ENCODE assay signal across 10 cellular contexts in the genomic region with DNA sequence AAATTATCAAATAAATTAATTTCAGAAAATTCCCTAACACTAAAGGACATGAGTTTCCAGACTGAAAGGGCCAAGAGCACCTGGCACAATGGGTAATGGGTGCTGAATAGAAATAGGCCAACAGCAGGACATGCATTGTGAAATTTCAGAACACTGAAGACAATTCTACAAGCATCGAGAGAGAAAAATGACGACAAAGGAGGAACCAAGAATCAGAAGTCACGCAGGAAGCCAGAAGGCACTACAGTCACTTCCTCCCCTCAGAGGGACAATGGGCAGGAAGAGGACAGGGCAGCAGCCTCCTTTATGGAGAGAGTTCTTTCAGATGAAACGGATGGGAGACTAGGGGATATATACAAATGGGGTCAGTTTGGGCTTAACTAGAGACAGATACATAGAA. TPM values are rescaled to one million over a fixed set of nuclear protein-coding genes. Genes with fewer than 3 reads are reported as not detected.
DNase-seq lines count a peak whose midpoint lies in the region; ATAC-seq, FAIRE-seq and TF ChIP-seq lines count a peak whose summit lies in the region.
"Had no signal": no experiment of that assay in that cellular context is flagged by ENCODE, and none has a peak within 500 bp of the region (broad histone marks: within the 10 kb centered on the region; RNA-seq: fewer than 3 reads in every experiment).

No MANE protein-coding gene starts in this region.

- no peaks in the 10 kb centered on the region for H3K27me3 Mint-ChIP-seq in naive thymus-derived CD4-positive, alpha-beta T cell

- no peak overlapping the region for H3K4me3 ChIP-seq in naive thymus-derived CD4-positive, alpha-beta T cell (ENCODE audit: low read length)
- no peak overlapping the region for H3K4me3 ChIP-seq in ovary

- peaks cover 0 to 7% (median 0%) of the 10 kb centered on the region in 3 experiments for H3K36me3 ChIP-seq in naive thymus-derived CD4-positive, alpha-beta T cell (ENCODE audit: control insufficient read depth in 2 of 3, insufficient read depth in 3 of 3, low read length in 3 of 3)
- no peaks in the 10 kb centered on the region for H3K36me3 ChIP-seq in ovary

- no peaks in the 10 kb centered on the region for H3K9me3 Mint-ChIP-seq in naive thymus-derived CD4-positive, alpha-beta T cell

- POLR2A ChIA-PET in naive thymus-derived CD4-positive, alpha-beta T cell (lab: Charles Lee), result no interaction called here

- no peak for TF ChIP-seq EP300 in ovary (IDR thresholded peaks at IDR 0.05)

- DNase-seq in GM12892 (ENCODE audit: insufficient read length), result no peak
- peak; percentile 13 for DNase-seq in KG1 (lab: John Stamatoyannopoulos, UW)
- DNase-seq in caudate nucleus (lab: John Stamatoyannopoulos, UW), result no peak
- peak in 2 of 9 donors; percentile 12 to 13 for DNase-seq in naive thymus-derived CD4-positive, alpha-beta T cell
- no peak for DNase-seq in A172 (ENCODE audit: low spot score)
- DNase-seq in ovary, result no peak
- no peak for DNase-seq in islet precursor cell
- DNase-seq in NCI-H345 treated with DMSO at 0.1 percent for 48 hours (lab: John Stamatoyannopoulos, UW; ENCODE audit: unreplicated experiment), result no peak
- DNase-seq: stimulated activated CD4-positive, alpha-beta T cell treated with anti-CD3 and anti-CD28 coated beads, Interleukin-4, amount 100 ng/mL, for 1 hour had no signal

- peaks cover 0 to 7% (median 4%) of the 10 kb centered on the region in 5 donors for H3K36me3 Mint-ChIP-seq in naive thymus-derived CD4-positive, alpha-beta T cell

- H3K27ac Mint-ChIP-seq in naive thymus-derived CD4-positive, alpha-beta T cell, result peak overlapping the region; percentile 49 to 90 (median 84)

- peak overlapping the region in 7 of 10 donors; percentile 1 to 44 (median 26) for H3K4me3 Mint-ChIP-seq in naive thymus-derived CD4-positive, alpha-beta T cell

- intact Hi-C loops in naive thymus-derived CD4-positive, alpha-beta T cell (cut with micrococcal nuclease), result no loop called here
- intact Hi-C loops in ovary (cut with DNase I), result no loop called here

- H3K27me3 ChIP-seq in naive thymus-derived CD4-positive, alpha-beta T cell (ENCODE audit: control insufficient read depth in 2 of 2, insufficient read depth in 2 of 2, low read length in 2 of 2), result no peaks in the 10 kb centered on the region
- H3K27me3 ChIP-seq in ovary, result no peaks in the 10 kb centered on the region

- H3K4me1 Mint-ChIP-seq in naive thymus-derived CD4-positive, alpha-beta T cell, result peaks cover 12 to 24% (median 15%) of the 10 kb centered on the region in 7 donors

- CTCF ChIA-PET in naive thymus-derived CD4-positive, alpha-beta T cell (lab: Charles Lee), result no interaction called here

- ATAC-seq in naive thymus-derived CD4-positive, alpha-beta T cell, result peak; percentile 86

- no peaks in the 10 kb centered on the region for H3K9me3 ChIP-seq in naive thymus-derived CD4-positive, alpha-beta T cell (ENCODE audit: control insufficient read depth in 2 of 3, low read length in 3 of 3)
- no peaks in the 10 kb centered on the region for H3K9me3 ChIP-seq in ovary

- peak; percentile 53 for FAIRE-seq in GM12892 (lab: Jason Lieb, UNC)
- FAIRE-seq: G401.6 had no signal

- no peak for TF ChIP-seq CTCF in ovary (IDR thresholded peaks at IDR 0.05)

- H3K27ac ChIP-seq in caudate nucleus (ENCODE audit: low read depth, low read length) (peak overlapping the region; percentile 1), ovary (no peak overlapping the region)
- peak overlapping the region; percentile 39 for H3K27ac ChIP-seq in naive thymus-derived CD4-positive, alpha-beta T cell (ENCODE audit: low read depth, low read length)

- WGBS in ovary, 3 donors, result 66 to 83% (median 75%) methylated on average over 4 of the region's 4 CpGs

- H3K4me1 ChIP-seq in naive thymus-derived CD4-positive, alpha-beta T cell (ENCODE audit: control insufficient read depth in 2 of 2, insufficient read depth in 2 of 2, low read length in 2 of 2), result peaks cover 8 to 9% of the 10 kb centered on the region in 2 donors
- H3K4me1 ChIP-seq in ovary (ENCODE audit: insufficient read depth), result no peaks in the 10 kb centered on the region

- no peak for TF ChIP-seq POLR2A in GM12892 (IDR thresholded peaks at IDR 0.05; ENCODE audit: low read depth, low read length)
- TF ChIP-seq POLR2A in ovary (IDR thresholded peaks at IDR 0.05), result no peak

RNA-seq across cellular contexts. Expression of gene TMEM230, which starts 22.7 kb away (rescaled TPM):
- 96.2 TPM for polyA plus RNA-seq in GM12892 (2012; ENCODE audit: missing spikeins)
- 10 to 100 TPM; 48.5 to 91.7 (median 75.5) TPM for total RNA-seq in naive thymus-derived CD4-positive, alpha-beta T cell
- polyA plus RNA-seq in naive thymus-derived CD4-positive, alpha-beta T cell, result 100 to 1,000 TPM; 187 to 192 TPM
- 129 and 146 TPM in 2 replicates for total RNA-seq in A172 (2014; rRNA removed; shearing (Covaris generic))
- 100 to 1,000 TPM in 2 of 7 donors, 10 to 100 TPM in 5; 57.7 to 119 (median 97.7) TPM for total RNA-seq in ovary
- polyA plus RNA-seq in ovary, result 100 to 1,000 TPM; 124 to 194 TPM

RNA-seq across cellular contexts. Expression of gene PCNA, which starts 29.6 kb away (rescaled TPM):
- polyA plus RNA-seq in GM12892 (2012; ENCODE audit: missing spikeins), result 449 TPM
- 100 to 1,000 TPM in 1 of 5 experiments, 10 to 100 TPM in 4; 21.6 to 392 (median 39.3) TPM for total RNA-seq in naive thymus-derived CD4-positive, alpha-beta T cell
- polyA plus RNA-seq in naive thymus-derived CD4-positive, alpha-beta T cell, result 10 to 100 TPM; 48.3 to 67.4 TPM
- 524 and 529 TPM in 2 replicates for total RNA-seq in A172 (2014; rRNA removed; shearing (Covaris generic))
- total RNA-seq in ovary, result 10 to 100 TPM; 34.1 to 50.0 (median 38.8) TPM
- 10 to 100 TPM; 42.1 to 49.0 TPM for polyA plus RNA-seq in ovary

RNA-seq across cellular contexts. Expression of gene CDS2, which starts 36.6 kb away (rescaled TPM):
- 17.6 TPM for polyA plus RNA-seq in GM12892 (2012; ENCODE audit: missing spikeins)
- 10 to 100 TPM; 48.3 to 58.3 (median 57.8) TPM for total RNA-seq in naive thymus-derived CD4-positive, alpha-beta T cell
- 10 to 100 TPM; 34.9 to 37.8 TPM for polyA plus RNA-seq in naive thymus-derived CD4-positive, alpha-beta T cell
- total RNA-seq in A172 (2014; rRNA removed; shearing (Covaris generic)), result 21.9 and 35.8 TPM in 2 replicates
- 10 to 100 TPM; 18.5 to 43.7 (median 37.6) TPM for total RNA-seq in ovary
- polyA plus RNA-seq in ovary, result 10 to 100 TPM; 11.4 to 54.6 TPM

Comparison
In these comparisons a context has a peak if more than half of its experiments do, and no peak if none do; other contexts are left out.
1. H3K27ac ChIP-seq: peak in caudate nucleus (single experiment) and naive thymus-derived CD4-positive, alpha-beta T cell (single experiment); none in ovary (0 of 2).